Comparison of ENCODE assay signal across 16 cellular contexts in the genomic region with DNA sequence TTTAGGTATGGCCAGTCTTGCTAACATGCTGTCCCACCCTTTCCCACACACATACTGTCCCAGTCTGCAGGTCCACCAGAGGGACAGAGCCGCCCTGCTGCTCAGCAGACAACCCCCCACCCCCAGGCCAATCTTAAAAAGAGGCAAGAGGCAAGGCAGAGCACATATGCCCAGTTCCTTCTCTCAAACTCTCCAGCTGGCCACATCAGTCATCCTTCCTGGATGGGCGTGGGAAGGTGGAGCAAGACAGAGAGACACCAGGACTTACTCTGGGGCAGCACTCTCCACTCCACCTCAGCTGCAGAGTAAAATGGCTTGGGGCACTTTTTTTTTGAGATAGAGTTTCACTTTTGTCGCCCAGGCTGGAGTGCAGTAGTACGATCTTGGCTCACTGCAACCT. TPM values are rescaled to one million over a fixed set of nuclear protein-coding genes. Genes with fewer than 3 reads are reported as not detected.
DNase-seq lines count a peak whose midpoint lies in the region; ATAC-seq, FAIRE-seq and TF ChIP-seq lines count a peak whose summit lies in the region.
"Had no signal": no experiment of that assay in that cellular context is flagged by ENCODE, and none has a peak within 500 bp of the region (broad histone marks: within the 10 kb centered on the region; RNA-seq: fewer than 3 reads in every experiment).

No MANE protein-coding gene starts in this region.

- no peak overlapping the region for H3K27ac ChIP-seq in RWPE2 (ENCODE audit: poor library complexity, severe bottlenecking)
- H3K27ac ChIP-seq in right cardiac atrium (ENCODE audit: low read length), result no peak overlapping the region
- H3K27ac ChIP-seq: BLaER1 treated with 17β-estradiol and CSF1 and Interleukin-3, amounts not matched to agents 10 nM and 100 nM had no signal

- H3K36me3 Mint-ChIP-seq in osteocyte (ENCODE audit: unreplicated experiment), result no peaks in the 10 kb centered on the region
- no peaks in the 10 kb centered on the region for H3K36me3 Mint-ChIP-seq in activated CD4-positive, alpha-beta memory T cell treated with anti-CD3 and anti-CD28 coated beads, Interleukin-2, amount 10 ng/mL, durations not matched to agents 7 days and 5 days (ENCODE audit: low read depth)
- H3K36me3 Mint-ChIP-seq: CD4-positive, CD25-positive, alpha-beta regulatory T cell had no signal

- H3K9me3 ChIP-seq in RWPE2 (ENCODE audit: severe bottlenecking) (no peaks in the 10 kb centered on the region), right cardiac atrium (ENCODE audit: control insufficient read depth, low read length) (no peaks in the 10 kb centered on the region)
- H3K9me3 ChIP-seq: BLaER1 treated with 17β-estradiol and CSF1 and Interleukin-3, amounts not matched to agents 10 nM and 100 nM had no signal

- H3K4me1 ChIP-seq in RWPE2 (ENCODE audit: insufficient read depth, poor library complexity, severe bottlenecking) (no peaks in the 10 kb centered on the region), right cardiac atrium (ENCODE audit: control insufficient read depth, insufficient read depth, low read length) (no peaks in the 10 kb centered on the region)

- CTCF ChIA-PET in activated CD4-positive, alpha-beta memory T cell treated with anti-CD3 and anti-CD28 coated beads, Interleukin-2, amount 10 ng/mL, durations not matched to agents 7 days and 5 days (lab: Charles Lee), result interaction anchor here (1.7 kb wide), 1 partner anchor 18 kb away, joined by 5 read pairs; no protein-coding TSS in a partner anchor

- H3K4me1 Mint-ChIP-seq in osteocyte (ENCODE audit: unreplicated experiment), result no peaks in the 10 kb centered on the region
- H3K4me1 Mint-ChIP-seq in activated CD4-positive, alpha-beta memory T cell treated with anti-CD3 and anti-CD28 coated beads, Interleukin-2, amount 10 ng/mL, durations not matched to agents 7 days and 5 days, result no peaks in the 10 kb centered on the region

- H3K9me3 Mint-ChIP-seq in osteocyte (ENCODE audit: unreplicated experiment), result no peaks in the 10 kb centered on the region
- no peaks in the 10 kb centered on the region for H3K9me3 Mint-ChIP-seq in activated CD4-positive, alpha-beta memory T cell treated with anti-CD3 and anti-CD28 coated beads, Interleukin-2, amount 10 ng/mL, durations not matched to agents 7 days and 5 days
- H3K9me3 Mint-ChIP-seq: CD4-positive, CD25-positive, alpha-beta regulatory T cell; GM23338 had no signal

- FAIRE-seq in HTR-8/SVneo (lab: Jason Lieb, UNC) (peak; percentile 81), GM12891 (lab: Jason Lieb, UNC) (no peak)
- FAIRE-seq: GM12878 had no signal

- 78% methylated on average over 4 of the region's 4 CpGs for WGBS in right cardiac atrium

- no peak overlapping the region for H3K4me3 Mint-ChIP-seq in osteocyte (ENCODE audit: unreplicated experiment)
- no peak overlapping the region for H3K4me3 Mint-ChIP-seq in activated CD4-positive, alpha-beta memory T cell treated with anti-CD3 and anti-CD28 coated beads, Interleukin-2, amount 10 ng/mL, durations not matched to agents 7 days and 5 days
- H3K4me3 Mint-ChIP-seq: CD4-positive, CD25-positive, alpha-beta regulatory T cell; GM23338 had no signal

- peaks cover 26% of the 10 kb centered on the region for H3K27me3 Mint-ChIP-seq in osteocyte (ENCODE audit: unreplicated experiment)
- peaks cover 10% of the 10 kb centered on the region for H3K27me3 Mint-ChIP-seq in activated CD4-positive, alpha-beta memory T cell treated with anti-CD3 and anti-CD28 coated beads, Interleukin-2, amount 10 ng/mL, durations not matched to agents 7 days and 5 days

- no peaks in the 10 kb centered on the region for H3K36me3 ChIP-seq in RWPE2 (ENCODE audit: low read depth)
- H3K36me3 ChIP-seq: BLaER1 treated with 17β-estradiol and CSF1 and Interleukin-3, amounts not matched to agents 10 nM and 100 nM had no signal

- H3K27me3 ChIP-seq in RWPE2 (ENCODE audit: insufficient read depth, poor library complexity, severe bottlenecking) (no peaks in the 10 kb centered on the region), right cardiac atrium (ENCODE audit: control insufficient read depth, insufficient read depth) (no peaks in the 10 kb centered on the region)
- H3K27me3 ChIP-seq: BLaER1 treated with 17β-estradiol and CSF1 and Interleukin-3, amounts not matched to agents 10 nM and 100 nM had no signal

- intact Hi-C loops in right cardiac atrium (cut with DNase I), result no loop called here

- H3K4me3 ChIP-seq in RWPE2 (ENCODE audit: severe bottlenecking), result no peak overlapping the region
- H3K4me3 ChIP-seq in right cardiac atrium (ENCODE audit: low read length), result no peak overlapping the region
- H3K4me3 ChIP-seq: BLaER1 treated with 17β-estradiol and CSF1 and Interleukin-3, amounts not matched to agents 10 nM and 100 nM; GM12878; GM23338 had no signal

- ATAC-seq in RWPE2 (ENCODE audit: low read depth) (0 out of 3 replicates have a peak, but pooled peaks have one; percentile 33), esophagus mucosa (peak; percentile 20), right cardiac atrium (no peak)
- ATAC-seq: GM12878, GM23338 had no signal

- no peak for TF ChIP-seq CTCF in RWPE2 (IDR thresholded peaks at IDR 0.05; ENCODE audit: poor library complexity, severe bottlenecking)
- TF ChIP-seq CTCF in osteocyte (IDR thresholded peaks at IDR 0.05), result no peak

- DNase-seq in HTR-8/SVneo (ENCODE audit: insufficient read length, low spot score) (no peak), RWPE2 (ENCODE audit: low spot score) (peak; percentile 45), osteocyte (ENCODE audit: extremely low spot score, unreplicated experiment) (peak; percentile 32), GM12891 (ENCODE audit: insufficient read length, low spot score) (no peak), right cardiac atrium (no peak)
- DNase-seq in activated CD4-positive, alpha-beta memory T cell treated with anti-CD3 and anti-CD28 coated beads, Interleukin-2, amount 10 ng/mL, durations not matched to agents 7 days and 5 days, result no peak
- no peak for DNase-seq in stimulated activated CD4-positive, alpha-beta T cell treated with anti-CD3 and anti-CD28 coated beads, Interleukin-2, amount 100 ng/mL, for 24 hours
- DNase-seq: ACHN; CD4-positive, CD25-positive, alpha-beta regulatory T cell; DMS79; H7 had no signal

- no peak overlapping the region for H3K27ac Mint-ChIP-seq in osteocyte (ENCODE audit: unreplicated experiment)
- H3K27ac Mint-ChIP-seq in activated CD4-positive, alpha-beta memory T cell treated with anti-CD3 and anti-CD28 coated beads, Interleukin-2, amount 10 ng/mL, durations not matched to agents 7 days and 5 days, result no peak overlapping the region
- H3K27ac Mint-ChIP-seq: GM23338 had no signal

- POLR2A ChIA-PET in activated CD4-positive, alpha-beta memory T cell treated with anti-CD3 and anti-CD28 coated beads, Interleukin-2, amount 10 ng/mL, durations not matched to agents 7 days and 5 days (lab: Charles Lee), result interaction anchor here (1.6 kb wide), 1 partner anchor 11 kb away, joined by 3 read pairs; the partner anchor contains the start of genes DPM1 and MOCS3

- no peak for TF ChIP-seq POLR2A in GM12891 (IDR thresholded peaks at IDR 0.05; ENCODE audit: low read depth, low read length)

TF ChIP-seq in GM12891, 5 proteins besides CTCF, POLR2A, EP300 and RAD21:
- TF ChIP-seq POU2F2 (IDR thresholded peaks at IDR 0.05; ENCODE audit: low read depth, low read length) (no peak), SPI1 (IDR thresholded peaks at IDR 0.05; ENCODE audit: low read depth, low read length) (no peak), PAX5 (IDR thresholded peaks at IDR 0.05; ENCODE audit: insufficient read depth, low read length, severe bottlenecking) (no peak)

RNA-seq across cellular contexts. Expression of gene MOCS3, which starts 10.8 kb away (rescaled TPM):
- total RNA-seq in esophagus mucosa (4.1 TPM), osteocyte (5.0 and 5.5 TPM in 2 replicates), right cardiac atrium (1 to 10 TPM; 2.5 to 3.1 (median 2.9) TPM)
- polyA plus RNA-seq in GM12891 (2012; ENCODE audit: low read depth, missing spikeins), result 1.6 TPM
- 1 to 10 TPM; 4.1 to 4.7 TPM for total RNA-seq in activated CD4-positive, alpha-beta memory T cell treated with anti-CD3 and anti-CD28 coated beads, Interleukin-2, amount 10 ng/mL, durations not matched to agents 7 days and 5 days
- polyA plus RNA-seq in right cardiac atrium, result 1.7 TPM

RNA-seq across cellular contexts. Expression of gene DPM1, which starts 11.1 kb away (rescaled TPM):
- total RNA-seq in esophagus mucosa (33.9 TPM), osteocyte (32.7 and 37.7 TPM in 2 replicates), right cardiac atrium (10 to 100 TPM; 36.1 to 43.0 (median 40.2) TPM)
- 54.4 TPM for polyA plus RNA-seq in GM12891 (2012; ENCODE audit: low read depth, missing spikeins)
- total RNA-seq in activated CD4-positive, alpha-beta memory T cell treated with anti-CD3 and anti-CD28 coated beads, Interleukin-2, amount 10 ng/mL, durations not matched to agents 7 days and 5 days, result 10 to 100 TPM; 46.8 to 49.8 TPM
- 61.2 TPM for polyA plus RNA-seq in right cardiac atrium

RNA-seq across cellular contexts. Expression of gene ADNP, which starts 38.2 kb away (rescaled TPM):
- total RNA-seq in esophagus mucosa (42.3 TPM), osteocyte (67.4 and 79.6 TPM in 2 replicates), right cardiac atrium (10 to 100 TPM; 35.7 to 44.1 (median 39.6) TPM)
- 20.3 TPM for polyA plus RNA-seq in GM12891 (2012; ENCODE audit: low read depth, missing spikeins)
- 10 to 100 TPM; 58.8 to 63.3 TPM for total RNA-seq in activated CD4-positive, alpha-beta memory T cell treated with anti-CD3 and anti-CD28 coated beads, Interleukin-2, amount 10 ng/mL, durations not matched to agents 7 days and 5 days
- 16.3 TPM for polyA plus RNA-seq in right cardiac atrium

RNA-seq across cellular contexts. Expression of gene KCNG1, which starts 53.5 kb away (rescaled TPM):
- total RNA-seq in esophagus mucosa (9.9 TPM), osteocyte (6.3 and 6.9 TPM in 2 replicates), right cardiac atrium (1 to 10 TPM in 3 of 4 donors, under 1 TPM in 1; 0.65 to 1.7 (median 1.3) TPM)
- 0.12 TPM for polyA plus RNA-seq in GM12891 (2012; ENCODE audit: low read depth, missing spikeins)
- total RNA-seq in activated CD4-positive, alpha-beta memory T cell treated with anti-CD3 and anti-CD28 coated beads, Interleukin-2, amount 10 ng/mL, durations not matched to agents 7 days and 5 days, result under 1 TPM; 0.13 to 0.30 TPM
- 0.41 TPM for polyA plus RNA-seq in right cardiac atrium
- total RNA-seq: CD4-positive, CD25-positive, alpha-beta regulatory T cell; GM12878; HT-29 had no signal
- polyA plus RNA-seq: GM12878 had no signal

Comparison
In these comparisons a context has a peak if more than half of its experiments do, and no peak if none do; other contexts are left out.
1. DNase-seq: peak in RWPE2 (single experiment) and osteocyte (single experiment); none in HTR-8/SVneo (single experiment), GM12891 (single experiment), activated CD4-positive, alpha-beta memory T cell treated with anti-CD3 and anti-CD28 coated beads, Interleukin-2, amount 10 ng/mL, durations not matched to agents 7 days and 5 days (single experiment), right cardiac atrium (0 of 3) and stimulated activated CD4-positive, alpha-beta T cell treated with anti-CD3 and anti-CD28 coated beads, Interleukin-2, amount 100 ng/mL, for 24 hours (0 of 2).
2. ATAC-seq: peak in RWPE2 (single experiment) and esophagus mucosa (single experiment); none in right cardiac atrium (0 of 2).